14 cellular contexts compared by ENCODE assay signal in the genomic region with DNA sequence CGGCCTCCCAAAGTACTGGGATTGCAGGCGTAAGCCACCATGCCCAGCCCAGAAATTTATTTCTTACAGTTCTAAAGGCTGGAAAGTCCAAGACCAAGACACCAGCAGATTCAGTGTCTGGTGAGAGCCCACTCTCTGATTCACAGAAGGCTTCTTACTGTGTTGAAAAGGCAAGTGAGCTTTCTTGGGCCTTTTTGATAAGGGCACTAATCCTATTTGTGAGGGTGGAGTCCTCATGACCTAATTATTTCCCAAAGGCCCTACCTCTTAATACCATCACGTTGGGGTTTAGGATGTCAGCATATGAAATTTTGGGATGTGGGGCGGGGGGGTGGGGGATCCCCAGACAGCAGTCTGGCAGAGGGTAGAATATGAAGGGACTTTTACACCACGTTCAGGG.
"Had no signal": no experiment of that assay in that cellular context is flagged by ENCODE, and none has a peak within 500 bp of the region (broad histone marks: within the 10 kb centered on the region; RNA-seq: fewer than 3 reads in every experiment).

No MANE protein-coding gene starts in this region.

- H3K9me3 ChIP-seq: gastrocnemius medialis had no signal

- H3K4me3 ChIP-seq: gastrocnemius medialis, tibial artery had no signal

- H3K4me1 ChIP-seq: gastrocnemius medialis, tibial artery had no signal

- H3K27ac ChIP-seq: gastrocnemius medialis, tibial artery had no signal

- H3K27me3 ChIP-seq: gastrocnemius medialis, tibial artery had no signal

- ATAC-seq: activated T-cell treated with anti-CD3 and anti-CD28 coated beads, Interleukin-2, amount 50 U/mL, for 72 hours; gastrocnemius medialis; left lobe of liver had no signal

- DNase-seq: activated CD4-positive, alpha-beta T cell treated with anti-CD3 and anti-CD28 coated beads, Interleukin-2, amount 50 U/mL, for 1 hour; activated CD4-positive, CD25-positive, alpha-beta regulatory T cell treated with anti-CD3 and anti-CD28 coated beads, Interleukin-2, amount 50 U/mL, for 72 hours; activated CD8-positive, alpha-beta memory T cell treated with anti-CD3 and anti-CD28 coated beads for 24 hours; activated gamma-delta T cell; activated T-cell treated with anti-CD3 and anti-CD28 coated beads, Interleukin-2, amount 50 U/mL, for 72 hours; gastrocnemius medialis; head of caudate nucleus; kidney; naive B cell; stimulated activated CD4-positive, alpha-beta T cell treated with anti-CD3 and anti-CD28 coated beads, Interleukin-12 subunit alpha, Interleukin-12 subunit beta, amount 100 ng/mL, for 4 hours; stimulated activated CD4-positive, alpha-beta T cell treated with anti-CD3 and anti-CD28 coated beads, Interleukin-2, amount 100 ng/mL, for 24 hours; stimulated activated naive CD4-positive, alpha-beta T cell treated with Interleukin-2 at 50 U/mL for 16 hours; tibial artery had no signal

- H3K36me3 ChIP-seq: gastrocnemius medialis, tibial artery had no signal
